In the genomic region with DNA sequence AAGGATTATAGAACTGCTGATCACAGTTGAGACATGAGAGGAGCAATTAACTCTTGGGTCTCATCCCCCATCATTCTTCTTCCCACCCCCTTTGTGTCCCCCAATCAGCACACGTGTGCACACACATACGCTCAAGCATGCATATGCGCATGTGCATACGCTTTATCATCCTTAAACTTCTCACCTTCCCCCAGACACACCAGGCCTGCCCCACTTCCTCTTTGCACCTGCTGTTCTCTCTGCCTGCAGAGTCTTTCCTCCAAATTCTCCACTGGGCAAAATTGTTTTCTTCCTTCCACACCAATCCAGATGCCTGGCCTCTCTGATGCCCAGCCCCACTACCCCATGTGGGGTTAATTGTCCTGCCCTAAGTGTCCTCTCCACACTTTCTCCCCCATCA, we compare ENCODE assay signal across 20 cellular contexts. TPM values are rescaled to one million over a fixed set of nuclear protein-coding genes. Genes with fewer than 3 reads are reported as not detected.
DNase-seq lines count a peak whose midpoint lies in the region; ATAC-seq and TF ChIP-seq lines count a peak whose summit lies in the region.
"Had no signal": no experiment of that assay in that cellular context is flagged by ENCODE, and none has a peak within 500 bp of the region (broad histone marks: within the 10 kb centered on the region; RNA-seq: fewer than 3 reads in every experiment).

No MANE protein-coding gene starts in this region.

- H3K27me3 ChIP-seq in upper lobe of right lung = no peaks in the 10 kb centered on the region
- H3K27me3 ChIP-seq: BLaER1 had no signal

- H3K27me3 Mint-ChIP-seq in stimulated activated memory B cell treated with anti-CD40 and anti-IgM and Interleukin-4, amounts not matched to agents 10 μg/mL and 1 μg/mL and 100 μg/mL, for 72 hours = peaks cover 41% of the 10 kb centered on the region

- no peaks in the 10 kb centered on the region for H3K9me3 Mint-ChIP-seq in stimulated activated memory B cell treated with anti-CD40 and anti-IgM and Interleukin-4, amounts not matched to agents 10 μg/mL and 1 μg/mL and 100 μg/mL, for 72 hours
- H3K9me3 Mint-ChIP-seq: CD4-positive, CD25-positive, alpha-beta regulatory T cell; CD8-positive, alpha-beta T cell; GM23338; H9 had no signal

- H3K4me3 ChIP-seq in GM12865 (ENCODE audit: low read depth, low read length) (no peak overlapping the region), OCI-LY7 (ENCODE audit: low read depth, low read length, poor library complexity, severe bottlenecking) (no peak overlapping the region), upper lobe of right lung (no peak overlapping the region)
- H3K4me3 ChIP-seq: BLaER1, GM23338 had no signal

- POLR2A ChIA-PET in OCI-LY7 (lab: Charles Lee) = no interaction called here

- no peaks in the 10 kb centered on the region for H3K9me3 ChIP-seq in OCI-LY7 (ENCODE audit: low read length)
- H3K9me3 ChIP-seq in upper lobe of right lung = no peaks in the 10 kb centered on the region
- H3K9me3 ChIP-seq: BLaER1, Caco-2 had no signal

- H3K4me1 ChIP-seq in OCI-LY7 (ENCODE audit: insufficient read depth, low read length, poor library complexity, severe bottlenecking) = no peaks in the 10 kb centered on the region
- H3K4me1 ChIP-seq in upper lobe of right lung = no peaks in the 10 kb centered on the region
- H3K4me1 ChIP-seq: BLaER1, Caco-2 had no signal

- H3K9me2 ChIP-seq in OCI-LY7 (ENCODE audit: insufficient read depth, low read length) = no peaks in the 10 kb centered on the region

- H2AFZ ChIP-seq in OCI-LY7 (ENCODE audit: low read length) = no peak overlapping the region
- H2AFZ ChIP-seq: GM23338 had no signal

- TF ChIP-seq CTCF in GM12865 (IDR thresholded peaks at IDR 0.05; ENCODE audit: insufficient read depth, low read depth, low read length, missing control alignments) (no peak), OCI-LY7 (conservative IDR thresholded peaks at IDR 0.05; ENCODE audit: low read length) (no peak), upper lobe of right lung (IDR thresholded peaks at IDR 0.05) (no peak)

- H3K27ac Mint-ChIP-seq in stimulated activated memory B cell treated with anti-CD40 and anti-IgM and Interleukin-4, amounts not matched to agents 10 μg/mL and 1 μg/mL and 100 μg/mL, for 72 hours = no peak overlapping the region
- H3K27ac Mint-ChIP-seq: B cell; CD4-positive, CD25-positive, alpha-beta regulatory T cell; CD8-positive, alpha-beta T cell; GM23338 had no signal

- DNase-seq in GM12865 (ENCODE audit: low read depth) (peak; percentile 6), NCI-H146 (lab: John Stamatoyannopoulos, UW) (peak; percentile 49), OCI-LY7 (ENCODE audit: low spot score) (peak; percentile 2), upper lobe of right lung (no peak), hippocampal formation (lab: John Stamatoyannopoulos, UW) (no peak), OCI-M2 (lab: John Stamatoyannopoulos, UW; ENCODE audit: unreplicated experiment) (no peak)
- no peak for DNase-seq in stimulated activated CD4-positive, alpha-beta T cell treated with anti-CD3 and anti-CD28 coated beads, Interleukin-4, amount 100 ng/mL, for 1 hour
- DNase-seq: Caco-2; CD4-positive, CD25-positive, alpha-beta regulatory T cell; CD8-positive, alpha-beta T cell; DMS153; DND-41; H9 had no signal

- intact Hi-C loops in OCI-LY7 (cut with micrococcal nuclease; ENCODE audit: unreplicated experiment) = no loop called here
- intact Hi-C loops in upper lobe of right lung (cut with DNase I) = no loop called here

- H3K27ac ChIP-seq in OCI-LY7 (ENCODE audit: low read depth, low read length, poor library complexity, severe bottlenecking) (no peak overlapping the region), upper lobe of right lung (no peak overlapping the region)
- H3K27ac ChIP-seq: 22Rv1, BLaER1, C4-2B had no signal

- H3K4me3 Mint-ChIP-seq in stimulated activated memory B cell treated with anti-CD40 and anti-IgM and Interleukin-4, amounts not matched to agents 10 μg/mL and 1 μg/mL and 100 μg/mL, for 72 hours = no peak overlapping the region
- H3K4me3 Mint-ChIP-seq: B cell; CD4-positive, CD25-positive, alpha-beta regulatory T cell; CD8-positive, alpha-beta T cell; GM23338; H9 had no signal

- no peak overlapping the region for H3K4me2 ChIP-seq in OCI-LY7 (ENCODE audit: low read length)
- H3K4me2 ChIP-seq: BLaER1, GM23338 had no signal

- CTCF ChIA-PET in OCI-LY7 (lab: Charles Lee; ENCODE audit: unreplicated experiment) = no interaction called here

- peak; percentile 50 for ATAC-seq in stimulated activated memory B cell treated with anti-CD40 and anti-IgM and Interleukin-4, amounts not matched to agents 10 μg/mL and 1 μg/mL and 100 μg/mL, for 72 hours
- no peak for ATAC-seq in upper lobe of right lung
- ATAC-seq: CD8-positive, alpha-beta T cell; GM23338; HCT116 had no signal

- H4K20me1 ChIP-seq in OCI-LY7 (ENCODE audit: insufficient read depth, low read length) = no peaks in the 10 kb centered on the region
- H4K20me1 ChIP-seq: BLaER1 had no signal

- H3K4me1 Mint-ChIP-seq in stimulated activated memory B cell treated with anti-CD40 and anti-IgM and Interleukin-4, amounts not matched to agents 10 μg/mL and 1 μg/mL and 100 μg/mL, for 72 hours = peaks cover 5% of the 10 kb centered on the region
- H3K4me1 Mint-ChIP-seq: B cell; CD4-positive, CD25-positive, alpha-beta regulatory T cell had no signal

- no peaks in the 10 kb centered on the region for H3K79me2 ChIP-seq in OCI-LY7 (ENCODE audit: insufficient read depth, low read depth, low read length)

- H3K36me3 Mint-ChIP-seq in stimulated activated memory B cell treated with anti-CD40 and anti-IgM and Interleukin-4, amounts not matched to agents 10 μg/mL and 1 μg/mL and 100 μg/mL, for 72 hours = no peaks in the 10 kb centered on the region
- H3K36me3 Mint-ChIP-seq: CD4-positive, CD25-positive, alpha-beta regulatory T cell; CD8-positive, alpha-beta T cell had no signal

- BruUV-seq in OCI-LY7 (replicated peaks; lab: Mats Ljungman, UMichigan) = no TSS peak

- no peaks in the 10 kb centered on the region for H3K36me3 ChIP-seq in OCI-LY7 (ENCODE audit: insufficient read depth, low read length)
- H3K36me3 ChIP-seq in upper lobe of right lung = no peaks in the 10 kb centered on the region
- H3K36me3 ChIP-seq: BLaER1 had no signal

RNA-seq across cellular contexts. Expression of a gene that starts 13.1 kb away (rescaled TPM):
- not detected in 2 replicates for total RNA-seq in OCI-LY7 (2014; rRNA removed; shearing (Covaris generic))
- not detected in 2 replicates for total RNA-seq in OCI-LY7 (2022)
- total RNA-seq in upper lobe of right lung = 6.3 TPM
- total RNA-seq: B cell; CD8-positive, alpha-beta T cell had no signal

Comparison
In these comparisons a context has a peak if more than half of its experiments do, and no peak if none do; other contexts are left out.
1. DNase-seq: peak in GM12865 (single experiment), NCI-H146 (single experiment) and OCI-LY7 (single experiment); none in stimulated activated CD4-positive, alpha-beta T cell treated with anti-CD3 and anti-CD28 coated beads, Interleukin-4, amount 100 ng/mL, for 1 hour (single experiment), upper lobe of right lung (single experiment), hippocampal formation (0 of 2) and OCI-M2 (single experiment).